ENCODE assay signal across 1 cellular context in genomic region chr5:91280062-91280941, GRCh38.
TF ChIP-seq lines count a peak whose summit lies in the region.

No MANE protein-coding gene starts in this region.

TF ChIP-seq in WTC11, 78 proteins besides CTCF, POLR2A, EP300 and RAD21 (continued from another document and continues in another):
- no peak for TF ChIP-seq ARID4B (CRISPR knock-in tag; IDR thresholded peaks at IDR 0.05; ENCODE audit: borderline replicate concordance)
- TF ChIP-seq ZMAT4 (CRISPR knock-in tag; IDR thresholded peaks at IDR 0.05) = no peak
- no peak for TF ChIP-seq CDX4 (CRISPR knock-in tag; IDR thresholded peaks at IDR 0.05; ENCODE audit: borderline replicate concordance)
- TF ChIP-seq IRF1 (CRISPR knock-in tag; IDR thresholded peaks at IDR 0.05) = no peak
- no peak for TF ChIP-seq JUN (CRISPR knock-in tag; IDR thresholded peaks at IDR 0.05)
- no peak for TF ChIP-seq ZNF121 (CRISPR knock-in tag; IDR thresholded peaks at IDR 0.05)
- no peak for TF ChIP-seq NFATC4 (CRISPR knock-in tag; IDR thresholded peaks at IDR 0.05)
- TF ChIP-seq, protein P1, sequence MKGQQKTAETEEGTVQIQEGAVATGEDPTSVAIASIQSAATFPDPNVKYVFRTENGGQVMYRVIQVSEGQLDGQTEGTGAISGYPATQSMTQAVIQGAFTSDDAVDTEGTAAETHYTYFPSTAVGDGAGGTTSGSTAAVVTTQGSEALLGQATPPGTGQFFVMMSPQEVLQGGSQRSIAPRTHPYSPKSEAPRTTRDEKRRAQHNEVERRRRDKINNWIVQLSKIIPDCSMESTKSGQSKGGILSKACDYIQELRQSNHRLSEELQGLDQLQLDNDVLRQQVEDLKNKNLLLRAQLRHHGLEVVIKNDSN (CRISPR knock-in tag; IDR thresholded peaks at IDR 0.05) = no peak; the same call in 1 of the 2 replicates
- no peak for TF ChIP-seq TCF7 (CRISPR knock-in tag; IDR thresholded peaks at IDR 0.05; ENCODE audit: low read depth)
- TF ChIP-seq, protein P2, sequence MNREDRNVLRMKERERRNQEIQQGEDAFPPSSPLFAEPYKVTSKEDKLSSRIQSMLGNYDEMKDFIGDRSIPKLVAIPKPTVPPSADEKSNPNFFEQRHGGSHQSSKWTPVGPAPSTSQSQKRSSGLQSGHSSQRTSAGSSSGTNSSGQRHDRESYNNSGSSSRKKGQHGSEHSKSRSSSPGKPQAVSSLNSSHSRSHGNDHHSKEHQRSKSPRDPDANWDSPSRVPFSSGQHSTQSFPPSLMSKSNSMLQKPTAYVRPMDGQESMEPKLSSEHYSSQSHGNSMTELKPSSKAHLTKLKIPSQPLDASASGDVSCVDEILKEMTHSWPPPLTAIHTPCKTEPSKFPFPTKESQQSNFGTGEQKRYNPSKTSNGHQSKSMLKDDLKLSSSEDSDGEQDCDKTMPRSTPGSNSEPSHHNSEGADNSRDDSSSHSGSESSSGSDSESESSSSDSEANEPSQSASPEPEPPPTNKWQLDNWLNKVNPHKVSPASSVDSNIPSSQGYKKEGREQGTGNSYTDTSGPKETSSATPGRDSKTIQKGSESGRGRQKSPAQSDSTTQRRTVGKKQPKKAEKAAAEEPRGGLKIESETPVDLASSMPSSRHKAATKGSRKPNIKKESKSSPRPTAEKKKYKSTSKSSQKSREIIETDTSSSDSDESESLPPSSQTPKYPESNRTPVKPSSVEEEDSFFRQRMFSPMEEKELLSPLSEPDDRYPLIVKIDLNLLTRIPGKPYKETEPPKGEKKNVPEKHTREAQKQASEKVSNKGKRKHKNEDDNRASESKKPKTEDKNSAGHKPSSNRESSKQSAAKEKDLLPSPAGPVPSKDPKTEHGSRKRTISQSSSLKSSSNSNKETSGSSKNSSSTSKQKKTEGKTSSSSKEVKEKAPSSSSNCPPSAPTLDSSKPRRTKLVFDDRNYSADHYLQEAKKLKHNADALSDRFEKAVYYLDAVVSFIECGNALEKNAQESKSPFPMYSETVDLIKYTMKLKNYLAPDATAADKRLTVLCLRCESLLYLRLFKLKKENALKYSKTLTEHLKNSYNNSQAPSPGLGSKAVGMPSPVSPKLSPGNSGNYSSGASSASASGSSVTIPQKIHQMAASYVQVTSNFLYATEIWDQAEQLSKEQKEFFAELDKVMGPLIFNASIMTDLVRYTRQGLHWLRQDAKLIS (CRISPR knock-in tag; IDR thresholded peaks at IDR 0.05; ENCODE audit: borderline replicate concordance) = no peak
- no peak for TF ChIP-seq SOX15 (CRISPR knock-in tag; IDR thresholded peaks at IDR 0.05)
- TF ChIP-seq ZNF512 (CRISPR knock-in tag; IDR thresholded peaks at IDR 0.05; ENCODE audit: borderline replicate concordance) = no peak
- TF ChIP-seq ZNF263 (CRISPR knock-in tag; IDR thresholded peaks at IDR 0.05; ENCODE audit: low read depth) = no peak
- no peak for TF ChIP-seq EMX1 (CRISPR knock-in tag; IDR thresholded peaks at IDR 0.05)
- TF ChIP-seq RORB (CRISPR knock-in tag; IDR thresholded peaks at IDR 0.05) = no peak
- TF ChIP-seq ETV6 (CRISPR knock-in tag; IDR thresholded peaks at IDR 0.05) = peak; percentile 75
- no peak for TF ChIP-seq ZNF317 (CRISPR knock-in tag; IDR thresholded peaks at IDR 0.05; ENCODE audit: borderline replicate concordance, low read depth)
- TF ChIP-seq SMAD3 (CRISPR knock-in tag; IDR thresholded peaks at IDR 0.05; ENCODE audit: borderline replicate concordance) = no peak
- TF ChIP-seq STAT6 (CRISPR knock-in tag; conservative IDR thresholded peaks at IDR 0.05; ENCODE audit: low read depth) = no peak
- no peak for TF ChIP-seq JAZF1 (CRISPR knock-in tag; IDR thresholded peaks at IDR 0.05)
- no peak for TF ChIP-seq NR1H2 (CRISPR knock-in tag; IDR thresholded peaks at IDR 0.05)
- TF ChIP-seq NR2C2 (CRISPR knock-in tag; IDR thresholded peaks at IDR 0.05) = no peak
- TF ChIP-seq NR3C1 (CRISPR knock-in tag; conservative IDR thresholded peaks at IDR 0.05; ENCODE audit: low read depth) = no peak
- no peak for TF ChIP-seq TP53 (CRISPR knock-in tag; IDR thresholded peaks at IDR 0.05)
- no peak for TF ChIP-seq FOXJ3 (CRISPR knock-in tag; IDR thresholded peaks at IDR 0.05; ENCODE audit: borderline replicate concordance)
- no peak for TF ChIP-seq PRDM15 (CRISPR knock-in tag; IDR thresholded peaks at IDR 0.05)
- TF ChIP-seq ZNF281 (CRISPR knock-in tag; IDR thresholded peaks at IDR 0.05) = no peak
- no peak for TF ChIP-seq ZNF138 (CRISPR knock-in tag; conservative IDR thresholded peaks at IDR 0.05)
- no peak for TF ChIP-seq PRRX2 (CRISPR knock-in tag; IDR thresholded peaks at IDR 0.05)
- no peak for TF ChIP-seq IRF2 (CRISPR knock-in tag; IDR thresholded peaks at IDR 0.05; ENCODE audit: borderline replicate concordance, low read depth)
- TF ChIP-seq ZNF423 (CRISPR knock-in tag; IDR thresholded peaks at IDR 0.05) = no peak
- no peak for TF ChIP-seq MLX (CRISPR knock-in tag; IDR thresholded peaks at IDR 0.05)
- peak; percentile 62; the same call in 1 of the 2 replicates for TF ChIP-seq ZBTB21 (CRISPR knock-in tag; IDR thresholded peaks at IDR 0.05; ENCODE audit: borderline replicate concordance)
- TF ChIP-seq CREB1 (CRISPR knock-in tag; IDR thresholded peaks at IDR 0.05) = peak; percentile 70; the same call in 1 of the 2 replicates
